In the genomic region with DNA sequence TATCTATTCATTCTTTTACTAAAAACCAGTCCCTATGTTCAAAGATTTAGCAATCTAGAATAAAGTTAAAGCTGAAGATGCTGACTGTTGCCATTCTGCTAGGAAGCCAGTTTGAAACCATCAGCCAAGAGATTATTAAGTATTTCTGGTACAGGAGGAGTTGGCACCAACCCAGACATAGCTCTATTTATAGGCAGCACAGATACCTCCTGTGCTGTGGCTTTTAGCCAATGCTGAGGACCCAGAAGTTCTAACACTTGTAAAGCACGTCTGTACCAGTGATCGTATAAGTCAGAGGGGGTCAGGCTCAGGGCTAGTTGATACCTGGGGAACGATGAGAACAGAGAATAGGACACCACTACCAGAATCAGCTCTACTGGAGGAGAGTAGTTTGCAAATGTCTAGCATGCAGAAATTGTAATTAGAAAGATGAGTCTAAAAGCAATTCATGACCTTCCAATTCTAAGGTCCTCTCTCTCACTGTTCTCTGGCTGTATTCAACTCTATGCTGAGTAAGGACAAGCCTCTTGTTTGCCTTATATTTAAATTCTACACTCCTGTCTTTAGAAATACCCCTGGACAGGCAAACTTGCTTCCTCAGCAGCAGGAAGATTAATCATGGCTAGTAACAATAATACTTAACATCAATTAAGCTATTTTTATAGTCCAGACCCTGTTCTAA, we compare ENCODE assay signal across 12 cellular contexts.
DNase-seq lines count a peak whose midpoint lies in the region; ATAC-seq and TF ChIP-seq lines count a peak whose summit lies in the region.
"Had no signal": no experiment of that assay in that cellular context is flagged by ENCODE, and none has a peak within 500 bp of the region (broad histone marks: within the 10 kb centered on the region; RNA-seq: fewer than 3 reads in every experiment).

No MANE protein-coding gene starts in this region.

- no peaks in the 10 kb centered on the region for H3K36me3 Mint-ChIP-seq in stimulated activated memory B cell treated with anti-CD40 and anti-IgM and Interleukin-4, amounts not matched to agents 10 μg/mL and 1 μg/mL and 100 μg/mL, for 72 hours

- no peak overlapping the region for H3K27ac Mint-ChIP-seq in stimulated activated memory B cell treated with anti-CD40 and anti-IgM and Interleukin-4, amounts not matched to agents 10 μg/mL and 1 μg/mL and 100 μg/mL, for 72 hours

- no peaks in the 10 kb centered on the region for H3K4me1 Mint-ChIP-seq in stimulated activated memory B cell treated with anti-CD40 and anti-IgM and Interleukin-4, amounts not matched to agents 10 μg/mL and 1 μg/mL and 100 μg/mL, for 72 hours

- H3K4me3 ChIP-seq in fibroblast of mammary gland (ENCODE audit: control insufficient read depth, low read depth, low read length), result no peak overlapping the region
- no peak overlapping the region for H3K4me3 ChIP-seq in foreskin fibroblast (ENCODE audit: low read depth in 1 of 2, low read length in 2 of 2)
- H3K4me3 ChIP-seq: mucosa of descending colon, SJSA1 had no signal

- no peak for ATAC-seq in stimulated activated memory B cell treated with anti-CD40 and anti-IgM and Interleukin-4, amounts not matched to agents 10 μg/mL and 1 μg/mL and 100 μg/mL, for 72 hours
- ATAC-seq: mucosa of descending colon had no signal

- peak; percentile 50 for DNase-seq in LHCN-M2 (ENCODE audit: low read depth)
- DNase-seq in NCI-H774 (lab: John Stamatoyannopoulos, UW), result peak; percentile 45
- DNase-seq in fibroblast of mammary gland (ENCODE audit: low read depth), result peak; percentile 10
- DNase-seq in renal cortical epithelial cell (ENCODE audit: low read depth), result peak; percentile 38
- DNase-seq in NCI-H526 (lab: John Stamatoyannopoulos, UW), result no peak
- DNase-seq in foreskin fibroblast, result no peak
- DNase-seq in iPS-NIHi11 (ENCODE audit: low spot score), result no peak
- DNase-seq: mucosa of descending colon; NCI-H187 treated with DMSO at 0.1 percent for 48 hours; stimulated activated CD8-positive, alpha-beta memory T cell treated with anti-CD3 and anti-CD28 coated beads, Interleukin-4, amount 100 ng/mL, for 48 hours had no signal

- TF ChIP-seq CTCF in fibroblast of mammary gland (conservative IDR thresholded peaks at IDR 0.05; ENCODE audit: control insufficient read depth, insufficient read depth, low read depth, low read length), result no peak
- TF ChIP-seq CTCF in foreskin fibroblast (IDR thresholded peaks at IDR 0.05; ENCODE audit: low read depth, low read length), result no peak

- no peak overlapping the region for H3K4me3 Mint-ChIP-seq in stimulated activated memory B cell treated with anti-CD40 and anti-IgM and Interleukin-4, amounts not matched to agents 10 μg/mL and 1 μg/mL and 100 μg/mL, for 72 hours

- no peaks in the 10 kb centered on the region for H3K9me3 Mint-ChIP-seq in stimulated activated memory B cell treated with anti-CD40 and anti-IgM and Interleukin-4, amounts not matched to agents 10 μg/mL and 1 μg/mL and 100 μg/mL, for 72 hours

- peaks cover 14% of the 10 kb centered on the region for H3K27me3 Mint-ChIP-seq in stimulated activated memory B cell treated with anti-CD40 and anti-IgM and Interleukin-4, amounts not matched to agents 10 μg/mL and 1 μg/mL and 100 μg/mL, for 72 hours

Comparison
In these comparisons a context has a peak if more than half of its experiments do, and no peak if none do; other contexts are left out.
1. DNase-seq: peak in LHCN-M2 (single experiment), NCI-H774 (single experiment), fibroblast of mammary gland (single experiment) and renal cortical epithelial cell (single experiment); none in NCI-H526 (0 of 2), foreskin fibroblast (0 of 2) and iPS-NIHi11 (single experiment).